In the genomic region with DNA sequence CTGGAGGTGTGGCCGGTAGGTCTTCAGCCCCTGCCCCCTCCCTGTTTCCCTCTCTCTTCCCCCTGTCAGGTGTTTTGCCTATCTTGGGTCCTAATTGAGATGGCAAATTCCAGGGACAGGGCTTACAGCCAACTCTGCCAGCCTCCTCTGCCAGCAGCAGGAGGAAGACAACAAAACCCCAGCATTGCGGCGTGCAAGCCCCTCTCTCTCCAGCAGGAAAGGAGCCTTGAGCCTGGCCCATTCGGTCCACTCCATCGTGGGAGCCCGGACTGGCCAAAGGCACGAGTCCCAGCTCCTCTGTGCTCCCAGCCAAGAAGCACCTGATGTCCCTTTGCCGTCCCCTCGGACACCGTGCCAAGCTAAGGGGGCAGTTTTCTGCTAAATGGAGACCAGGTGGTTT, we compare ENCODE assay signal across 17 cellular contexts. TPM values are rescaled to one million over a fixed set of nuclear protein-coding genes. Genes with fewer than 3 reads are reported as not detected.
DNase-seq lines count a peak whose midpoint lies in the region; ATAC-seq and TF ChIP-seq lines count a peak whose summit lies in the region.
"Had no signal": no experiment of that assay in that cellular context is flagged by ENCODE, and none has a peak within 500 bp of the region (broad histone marks: within the 10 kb centered on the region; RNA-seq: fewer than 3 reads in every experiment).

No MANE protein-coding gene starts in this region.

- H3K4me3 ChIP-seq in neural progenitor cell (no peak overlapping the region), osteoblast (ENCODE audit: insufficient read depth, low read length) (no peak overlapping the region)
- H3K4me3 ChIP-seq: GM12878, GM23248, HAP-1 had no signal

- H3K79me1 ChIP-seq in H9 (ENCODE audit: insufficient read depth, low read depth, low read length, poor library complexity, severe bottlenecking), result no peaks in the 10 kb centered on the region

- H3K18ac ChIP-seq in H9 (ENCODE audit: insufficient read length, low read depth, low read length), result peak overlapping the region; percentile 8

- H3K9me3 ChIP-seq in H9 (ENCODE audit: control insufficient read depth, low read depth, low read length) (no peaks in the 10 kb centered on the region), neural progenitor cell (ENCODE audit: low read depth) (no peaks in the 10 kb centered on the region), osteoblast (ENCODE audit: low read depth, low read length) (no peaks in the 10 kb centered on the region)
- H3K9me3 ChIP-seq: Caco-2, HAP-1 had no signal

- H3K27me3 ChIP-seq in H9 (ENCODE audit: insufficient read depth, low read length) (no peaks in the 10 kb centered on the region), neural progenitor cell (no peaks in the 10 kb centered on the region), osteoblast (ENCODE audit: insufficient read depth, low read length) (no peaks in the 10 kb centered on the region)

- H2BK12ac ChIP-seq in H9 (ENCODE audit: insufficient read length, low read depth, low read length), result no peak overlapping the region

- H3K4me1 ChIP-seq in H9 (ENCODE audit: insufficient read depth, low read length) (no peaks in the 10 kb centered on the region), neural progenitor cell (peaks cover 13% of the 10 kb centered on the region), osteoblast (ENCODE audit: insufficient read depth, low read length) (no peaks in the 10 kb centered on the region)
- H3K4me1 ChIP-seq: Caco-2, HAP-1 had no signal

- H3K79me2 ChIP-seq in H9 (ENCODE audit: insufficient read depth, low read length) (no peaks in the 10 kb centered on the region), neural progenitor cell (ENCODE audit: low read depth) (no peaks in the 10 kb centered on the region), osteoblast (ENCODE audit: insufficient read depth, low read length) (no peaks in the 10 kb centered on the region)

- no CpG with 5 or more reads among the region's 10 CpGs for WGBS in H9 (ENCODE audit: extremely low coverage, insufficient read length, low lambda C conversion rate)

- no peak overlapping the region; a peak in 1 of 7 replicates for H3K27ac Mint-ChIP-seq in H9
- H3K27ac Mint-ChIP-seq in neural progenitor cell, result no peak overlapping the region
- H3K27ac Mint-ChIP-seq: CD14-positive monocyte; CD8-positive, alpha-beta T cell had no signal

- H3K4me2 ChIP-seq in H9 (ENCODE audit: insufficient read depth, insufficient read length, low read length) (no peak overlapping the region), neural progenitor cell (peak overlapping the region; percentile 42), osteoblast (ENCODE audit: insufficient read depth, low read length) (no peak overlapping the region)

- H3K4ac ChIP-seq in H9 (ENCODE audit: low read depth, low read length), result no peak overlapping the region

- H3K23ac ChIP-seq in H9 (ENCODE audit: insufficient read length, low read depth, low read length), result no peak overlapping the region

- H3K27me3 Mint-ChIP-seq in H9 (ENCODE audit: low read depth) (peaks cover 39% of the 10 kb centered on the region), neural progenitor cell (ENCODE audit: insufficient read depth, low read depth) (peaks cover 20% of the 10 kb centered on the region)

- H2BK5ac ChIP-seq in H9 (ENCODE audit: insufficient read length, low read length), result no peak overlapping the region

- H3K14ac ChIP-seq in H9 (ENCODE audit: insufficient read depth, low read length), result no peak overlapping the region

- no peak overlapping the region for H2BK15ac ChIP-seq in H9 (ENCODE audit: low read depth, low read length)

- H4K8ac ChIP-seq in H9 (replicated peaks; ENCODE audit: insufficient read length, low read depth, low read length), result no peak overlapping the region

- no peak overlapping the region for H2BK20ac ChIP-seq in H9 (ENCODE audit: low read depth, low read length, poor library complexity, severe bottlenecking)

- peaks cover 24% of the 10 kb centered on the region for H3F3A ChIP-seq in neural progenitor cell (ENCODE audit: low read depth)

- H3K23me2 ChIP-seq in H9 (ENCODE audit: insufficient read length, low read depth, low read length, poor library complexity, severe bottlenecking), result no peaks in the 10 kb centered on the region

- H3K4me1 Mint-ChIP-seq in H9 (peaks cover 32 to 33% of the 10 kb centered on the region in 2 experiments), neural progenitor cell (peaks cover 4% of the 10 kb centered on the region)
- H3K4me1 Mint-ChIP-seq: CD14-positive monocyte had no signal

- H2BK120ac ChIP-seq in H9 (ENCODE audit: low read depth, low read length, poor library complexity, severe bottlenecking), result no peak overlapping the region

- H2AK5ac ChIP-seq in H9 (ENCODE audit: insufficient read length, low read length), result no peak overlapping the region

- no peak overlapping the region for H3K56ac ChIP-seq in H9 (ENCODE audit: insufficient read length, low read depth, low read length)

- H4K20me1 ChIP-seq in H9 (ENCODE audit: control insufficient read depth, insufficient read depth, insufficient read length) (no peaks in the 10 kb centered on the region), neural progenitor cell (ENCODE audit: low read depth) (no peaks in the 10 kb centered on the region), osteoblast (ENCODE audit: insufficient read depth, low read length) (no peaks in the 10 kb centered on the region)

- H3K27ac ChIP-seq in H9 (ENCODE audit: insufficient read length, low read depth, low read length) (no peak overlapping the region), VCaP (no peak overlapping the region), neural progenitor cell (no peak overlapping the region), osteoblast (ENCODE audit: low read depth, low read length) (no peak overlapping the region)
- H3K27ac ChIP-seq: 22Rv1, GM23248 had no signal

- H3K4me3 Mint-ChIP-seq in H9, result no peak overlapping the region
- no peak overlapping the region for H3K4me3 Mint-ChIP-seq in neural progenitor cell
- H3K4me3 Mint-ChIP-seq: CD14-positive monocyte; CD8-positive, alpha-beta T cell had no signal

- no peak overlapping the region for H3T11ph ChIP-seq in H9 (ENCODE audit: low read length)

- no peak for ATAC-seq in HG03460 (IDR thresholded peaks at IDR 0.05; ENCODE audit: unreplicated experiment)
- ATAC-seq: CD8-positive, alpha-beta T cell; GM12878; HepG2 had no signal

- H2AFZ ChIP-seq in H9 (ENCODE audit: low read length) (no peak overlapping the region), neural progenitor cell (replicated peaks) (peak overlapping the region; percentile 12), osteoblast (ENCODE audit: low read length) (no peak overlapping the region)
- H2AFZ ChIP-seq: GM23248 had no signal

- no peak overlapping the region for H4K5ac ChIP-seq in H9 (ENCODE audit: insufficient read length, low read depth, low read length)

- DNase-seq in DMS53 (lab: John Stamatoyannopoulos, UW), result peak; percentile 58
- no peak for DNase-seq in DMS53 treated with DMSO at 0.1 percent for 48 hours (lab: John Stamatoyannopoulos, UW; ENCODE audit: unreplicated experiment)
- no peak for DNase-seq in H9
- peak; percentile 37 for DNase-seq in neural progenitor cell (ENCODE audit: low spot score)
- DNase-seq in stimulated activated CD4-positive, alpha-beta T cell treated with anti-CD3 and anti-CD28 coated beads, Interleukin-4, amount 100 ng/mL, for 4 hours, result no peak
- no peak for DNase-seq in osteoblast (ENCODE audit: insufficient read length, low spot score, missing footprints)
- DNase-seq: Caco-2; CD8-positive, alpha-beta T cell; GM23248 had no signal

- no peak overlapping the region for H3K9ac ChIP-seq in H9 (ENCODE audit: extremely low read depth, insufficient read length, low read length)
- no peak overlapping the region for H3K9ac ChIP-seq in neural progenitor cell
- H3K9ac ChIP-seq: GM23248 had no signal

- H3K36me3 ChIP-seq in neural progenitor cell (no peaks in the 10 kb centered on the region), osteoblast (ENCODE audit: insufficient read depth, low read length) (no peaks in the 10 kb centered on the region)
- H3K36me3 ChIP-seq: HAP-1 had no signal

- peaks cover 11 to 18% of the 10 kb centered on the region in 2 experiments for H3K9me3 Mint-ChIP-seq in H9
- H3K9me3 Mint-ChIP-seq in neural progenitor cell, result no peaks in the 10 kb centered on the region
- H3K9me3 Mint-ChIP-seq: CD8-positive, alpha-beta T cell had no signal

- no peak overlapping the region for H4K91ac ChIP-seq in H9 (ENCODE audit: insufficient read length, low read depth, low read length)

- TF ChIP-seq CTCF in H9 (conservative IDR thresholded peaks at IDR 0.05) (no peak), VCaP (conservative IDR thresholded peaks at IDR 0.05) (0 out of 2 replicates have a peak, but pooled peaks have one; percentile 7), neural progenitor cell (IDR thresholded peaks at IDR 0.05) (no peak), osteoblast (IDR thresholded peaks at IDR 0.05; ENCODE audit: extremely low read depth, low read depth, low read length) (no peak)

- H3K36me3 Mint-ChIP-seq in H9 (ENCODE audit: insufficient read depth in 1 of 3, low read depth in 3 of 3) (peaks cover 5 to 18% (median 10%) of the 10 kb centered on the region in 3 experiments; a peak in 6 of 7 replicates), neural progenitor cell (no peaks in the 10 kb centered on the region)
- H3K36me3 Mint-ChIP-seq: CD14-positive monocyte; CD8-positive, alpha-beta T cell had no signal

RNA-seq across cellular contexts. Expression of a gene that starts 56.9 kb away (rescaled TPM):
- total RNA-seq in H9 (2021), result 1.9 and 2.1 TPM in 2 replicates
- 48.4 and 98.7 TPM in 2 replicates for total RNA-seq in neural progenitor cell (ENCODE audit: low replicate concordance)
- total RNA-seq in osteoblast, result not detected in 2 replicates
- total RNA-seq: A673; CD8-positive, alpha-beta T cell; GM12878; GM23248; HepG2 had no signal

Comparison
In these comparisons a context has a peak if more than half of its experiments do, and no peak if none do; other contexts are left out.
1. DNase-seq: peak in DMS53 (single experiment) and neural progenitor cell (single experiment); none in DMS53 treated with DMSO at 0.1 percent for 48 hours (single experiment), H9 (single experiment), stimulated activated CD4-positive, alpha-beta T cell treated with anti-CD3 and anti-CD28 coated beads, Interleukin-4, amount 100 ng/mL, for 4 hours (0 of 2) and osteoblast (single experiment).
2. RNA of a gene that starts 56.9 kb away (total RNA-seq): 48.4 to 98.7 TPM in neural progenitor cell; 1.9 to 2.1 TPM in H9 and not detected in osteoblast; every median in the first group is over 10 times any median in the second.